In the genomic region with DNA sequence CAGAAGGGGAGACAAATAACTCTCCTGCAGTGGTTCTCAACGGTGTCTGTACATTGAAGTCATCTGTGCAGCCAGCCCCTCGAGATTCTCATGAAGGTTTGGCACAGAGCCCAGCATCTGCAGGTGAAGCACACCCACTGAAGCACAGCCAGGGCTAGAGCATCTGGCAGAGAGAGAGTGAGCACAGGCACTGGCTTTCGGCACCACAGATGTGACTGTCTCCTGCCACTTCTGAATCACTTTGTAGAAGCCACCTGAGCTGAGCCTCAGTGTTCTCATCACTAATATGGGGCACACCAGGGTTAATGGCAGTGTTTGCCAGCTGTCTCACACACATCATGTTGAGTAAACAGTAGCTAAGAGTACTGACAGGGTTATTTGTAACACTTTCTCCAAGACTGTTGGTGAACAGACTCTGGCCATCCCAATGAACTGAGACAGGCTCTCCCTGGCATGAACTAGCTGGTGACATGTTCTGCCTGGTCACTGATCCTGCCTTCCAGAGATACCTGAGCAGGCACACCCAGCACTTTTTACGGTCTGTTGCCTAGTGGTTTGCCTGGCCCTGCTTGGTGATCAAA, we compare ENCODE assay signal across 8 cellular contexts. TPM values are rescaled to one million over a fixed set of nuclear protein-coding genes. Genes with fewer than 3 reads are reported as not detected.
DNase-seq lines count a peak whose midpoint lies in the region; ATAC-seq and TF ChIP-seq lines count a peak whose summit lies in the region.

No MANE protein-coding gene starts in this region.

- H3K9me3 ChIP-seq in upper lobe of left lung = no peaks in the 10 kb centered on the region

- H3K27ac Mint-ChIP-seq in immature natural killer cell = peak overlapping the region; percentile 62 to 84 (median 74)

- H3K4me3 ChIP-seq in upper lobe of left lung = no peak overlapping the region

- DNase-seq in activated CD4-positive, CD25-positive, alpha-beta regulatory T cell (lab: John Stamatoyannopoulos, UW) = no peak
- DNase-seq in immature natural killer cell (no peak), upper lobe of left lung (no peak), SKM-1 (lab: John Stamatoyannopoulos, UW; ENCODE audit: unreplicated experiment) (no peak)

- peaks cover 4 to 6% (median 4%) of the 10 kb centered on the region in 3 donors for H3K36me3 Mint-ChIP-seq in immature natural killer cell

- H3K4me3 Mint-ChIP-seq in immature natural killer cell = peak overlapping the region in 4 of 5 donors; percentile 16 to 56 (median 48)

- peak; percentile 78 to 79 for ATAC-seq in activated CD4-positive, CD25-positive, alpha-beta regulatory T cell treated with anti-CD3 and anti-CD28 coated beads, Interleukin-2, amount 50 U/mL, for 24 hours
- peak; percentile 45 for ATAC-seq in HG03558 (IDR thresholded peaks at IDR 0.05; ENCODE audit: extremely low read depth, unreplicated experiment)
- no peak for ATAC-seq in upper lobe of left lung (ENCODE audit: low FRiP score in 2 of 2)
- no peak for ATAC-seq in GM21737 (IDR thresholded peaks at IDR 0.05; ENCODE audit: unreplicated experiment)

- H3K36me3 ChIP-seq in upper lobe of left lung = peaks cover 5 to 20% (median 19%) of the 10 kb centered on the region in 4 donors

- 32 to 46% methylated on average over 3 to 4 of the region's 4 CpGs for WGBS in upper lobe of left lung, 2 donors

- no peaks in the 10 kb centered on the region for H3K27me3 ChIP-seq in upper lobe of left lung

- peaks cover 47 to 60% of the 10 kb centered on the region in 2 donors for H3K4me1 Mint-ChIP-seq in immature natural killer cell

- TF ChIP-seq CTCF in VCaP (conservative IDR thresholded peaks at IDR 0.05) (no peak), upper lobe of left lung (IDR thresholded peaks at IDR 0.05) (no peak)

- TF ChIP-seq POLR2A in upper lobe of left lung (IDR thresholded peaks at IDR 0.05) = no peak

- H3K4me1 ChIP-seq in upper lobe of left lung = peaks cover 90 to 98% (median 97%) of the 10 kb centered on the region in 4 donors

- no peaks in the 10 kb centered on the region for H3K9me3 Mint-ChIP-seq in immature natural killer cell

- no peak for TF ChIP-seq EP300 in upper lobe of left lung (IDR thresholded peaks at IDR 0.05)

- H3K27me3 Mint-ChIP-seq in immature natural killer cell (ENCODE audit: low read depth in 3 of 3) = peaks cover 0 to 5% (median 2%) of the 10 kb centered on the region in 3 donors

- peak overlapping the region; percentile 83 for H3K27ac ChIP-seq in VCaP
- peak overlapping the region; percentile 74 to 91 (median 82) for H3K27ac ChIP-seq in upper lobe of left lung

RNA-seq across cellular contexts. Expression of a gene that starts 10.9 kb away (rescaled TPM):
- polyA plus RNA-seq in immature natural killer cell = under 1 TPM in 1 of 3 donors, not detected in 2; 0.11 TPM
- total RNA-seq in upper lobe of left lung = 1 to 10 TPM in 1 of 6 donors, under 1 TPM in 1, not detected in 4; 0.15 to 1.0 TPM

RNA-seq across cellular contexts. Expression of a gene that starts 12.4 kb away (rescaled TPM):
- 1 to 10 TPM; 2.9 to 4.3 (median 3.5) TPM for polyA plus RNA-seq in immature natural killer cell
- total RNA-seq in upper lobe of left lung = 100 to 1,000 TPM in 1 of 6 donors, 10 to 100 TPM in 5; 17.0 to 116 (median 32.5) TPM

RNA-seq across cellular contexts. Expression of a gene that starts 21.0 kb away (rescaled TPM):
- polyA plus RNA-seq in immature natural killer cell = 10 to 100 TPM in 1 of 3 donors, 1 to 10 TPM in 2; 3.0 to 14.3 (median 9.8) TPM
- total RNA-seq in upper lobe of left lung = 10 to 100 TPM; 15.8 to 56.6 (median 32.6) TPM

RNA-seq across cellular contexts. Expression of a gene that starts 21.2 kb away (rescaled TPM):
- polyA plus RNA-seq in immature natural killer cell = 100 to 1,000 TPM; 120 to 152 (median 133) TPM
- 100 to 1,000 TPM in 3 of 6 donors, 10 to 100 TPM in 3; 57.6 to 183 (median 133) TPM for total RNA-seq in upper lobe of left lung

RNA-seq across cellular contexts. Expression of a gene that starts 35.3 kb away (rescaled TPM):
- polyA plus RNA-seq in immature natural killer cell = under 1 TPM in 1 of 3 donors, not detected in 2; 0.44 TPM
- 1 to 10 TPM in 2 of 6 donors, under 1 TPM in 4; 0.30 to 2.1 (median 0.44) TPM for total RNA-seq in upper lobe of left lung

Comparison
In these comparisons a context has a peak if more than half of its experiments do, and no peak if none do; other contexts are left out.
1. ATAC-seq: peak in activated CD4-positive, CD25-positive, alpha-beta regulatory T cell treated with anti-CD3 and anti-CD28 coated beads, Interleukin-2, amount 50 U/mL, for 24 hours (2 of 2) and HG03558 (single experiment); none in upper lobe of left lung (0 of 2) and GM21737 (single experiment).